Comparison of ENCODE assay signal across 20 cellular contexts in genomic region chr2:216985658-216986141, GRCh38.
DNase-seq lines count a peak whose midpoint lies in the region; ATAC-seq, FAIRE-seq and TF ChIP-seq lines count a peak whose summit lies in the region.
"Had no signal": no experiment of that assay in that cellular context is flagged by ENCODE, and none has a peak within 500 bp of the region (broad histone marks: within the 10 kb centered on the region; RNA-seq: fewer than 3 reads in every experiment).

No MANE protein-coding gene starts in this region.

- FAIRE-seq in HTR-8/SVneo (lab: Jason Lieb, UNC), result no peak
- FAIRE-seq: endothelial cell of umbilical vein had no signal

- 85% methylated on average over 13 of the region's 13 CpGs for WGBS in suprapubic skin

- H3K4me1 ChIP-seq in suprapubic skin, result peaks cover 10% of the 10 kb centered on the region

- ATAC-seq in left lobe of liver, result no peak
- ATAC-seq: stimulated activated effector memory CD8-positive, alpha-beta T cell treated with anti-CD3 and anti-CD28 coated beads, Interleukin-12 subunit alpha, Interleukin-12 subunit beta, amount 100 ng/mL, for 72 hours had no signal

- peaks cover 4% of the 10 kb centered on the region for H3K27me3 ChIP-seq in suprapubic skin
- H3K27me3 ChIP-seq: uterus had no signal

- H3K4me3 ChIP-seq in suprapubic skin, result no peak overlapping the region
- H3K4me3 ChIP-seq: uterus had no signal

- DNase-seq in NCI-H1092 (lab: John Stamatoyannopoulos, UW) (peak; percentile 95), NCI-H2171 (lab: John Stamatoyannopoulos, UW) (peak; percentile 38), ecto neural progenitor cell (ENCODE audit: low spot score) (peak; percentile 58), suprapubic skin (ENCODE audit: low spot score in 2 of 2) (no peak), left lobe of liver (ENCODE audit: low spot score) (no peak), HTR-8/SVneo (ENCODE audit: insufficient read length, low spot score) (no peak)
- DNase-seq in NK-92 treated with Interleukin-12 subunit alpha and Interleukin-12 subunit beta, amount 100 ng/mL, for 24 hours (lab: John Stamatoyannopoulos, UW), result no peak
- no peak for DNase-seq in effector CD8-positive, alpha-beta T cell (lab: John Stamatoyannopoulos, UW)
- DNase-seq: activated CD4-positive, alpha-beta T cell treated with anti-CD3 and anti-CD28 coated beads for 48 hours; activated naive CD8-positive, alpha-beta T cell treated with anti-CD3 and anti-CD28 coated beads for 36 hours; activated T-cell treated with anti-CD3 and anti-CD28 coated beads, Interleukin-2, amount 50 U/mL, for 1 hour; caudate nucleus; glutamatergic neuron; left cardiac atrium; stimulated activated CD4-positive, alpha-beta T cell treated with anti-CD3 and anti-CD28 coated beads, Interleukin-4, amount 100 ng/mL, for 24 hours; T-helper 2 cell; uterus had no signal

- no peak for TF ChIP-seq POLR2A in suprapubic skin (IDR thresholded peaks at IDR 0.05)

- no peaks in the 10 kb centered on the region for H3K36me3 ChIP-seq in suprapubic skin
- H3K36me3 ChIP-seq: uterus had no signal

- no peaks in the 10 kb centered on the region for H3K9me3 ChIP-seq in suprapubic skin
- H3K9me3 ChIP-seq: uterus had no signal

- H3K27ac ChIP-seq in suprapubic skin, result peak overlapping the region; percentile 71
- H3K27ac ChIP-seq: RWPE1 had no signal

- no peak for TF ChIP-seq CTCF in suprapubic skin (IDR thresholded peaks at IDR 0.05)

- TF ChIP-seq EP300 in suprapubic skin (IDR thresholded peaks at IDR 0.05), result no peak

Comparison
In these comparisons a context has a peak if more than half of its experiments do, and no peak if none do; other contexts are left out.
1. DNase-seq: peak in NCI-H1092 (single experiment), NCI-H2171 (single experiment) and ecto neural progenitor cell (single experiment); none in suprapubic skin (0 of 2), NK-92 treated with Interleukin-12 subunit alpha and Interleukin-12 subunit beta, amount 100 ng/mL, for 24 hours (single experiment), effector CD8-positive, alpha-beta T cell (single experiment), left lobe of liver (single experiment) and HTR-8/SVneo (single experiment).